ENCODE assay signal across 13 cellular contexts in genomic region chr18:24051256-24051947, GRCh38. TPM values are rescaled to one million over a fixed set of nuclear protein-coding genes. Genes with fewer than 3 reads are reported as not detected.
DNase-seq lines count a peak whose midpoint lies in the region; ATAC-seq, FAIRE-seq and TF ChIP-seq lines count a peak whose summit lies in the region.
"Had no signal": no experiment of that assay in that cellular context is flagged by ENCODE, and none has a peak within 500 bp of the region (broad histone marks: within the 10 kb centered on the region; RNA-seq: fewer than 3 reads in every experiment).

No MANE protein-coding gene starts in this region.

- no peak overlapping the region for H3K27ac ChIP-seq in OCI-LY7 (ENCODE audit: low read depth, low read length, poor library complexity, severe bottlenecking)
- no peak overlapping the region for H3K27ac ChIP-seq in fibroblast of lung (ENCODE audit: insufficient read depth, low read length)

- CTCF ChIA-PET in OCI-LY7 (lab: Charles Lee; ENCODE audit: unreplicated experiment), result no interaction called here

- BruUV-seq in OCI-LY7 (replicated peaks; lab: Mats Ljungman, UMichigan), result no TSS peak

- H3K4me1 ChIP-seq in OCI-LY7 (ENCODE audit: insufficient read depth, low read length, poor library complexity, severe bottlenecking), result peaks cover 23% of the 10 kb centered on the region
- H3K4me1 ChIP-seq in fibroblast of lung (ENCODE audit: control insufficient read depth, extremely low read depth, insufficient read depth, low read length), result peaks cover 10% of the 10 kb centered on the region

- peak; percentile 73 for DNase-seq in A172 (ENCODE audit: low spot score)
- no peak for DNase-seq in GM19239 (ENCODE audit: insufficient read length, low spot score)
- peak; percentile 8 for DNase-seq in OCI-LY7 (ENCODE audit: low spot score)
- peak; percentile 64 to 68 for DNase-seq in fibroblast of lung (ENCODE audit: low read depth in 2 of 2)
- no peak for DNase-seq in cerebellar cortex (ENCODE audit: low spot score)
- no peak for DNase-seq in DMS153 treated with DMSO at 0.1 percent for 48 hours (lab: John Stamatoyannopoulos, UW; ENCODE audit: unreplicated experiment)
- DNase-seq in effector CD4-positive, alpha-beta T cell, result no peak
- DNase-seq: AML-193; anterior cingulate cortex; immature natural killer cell; MG63; stimulated activated CD4-positive, alpha-beta T cell treated with anti-CD3 and anti-CD28 coated beads, Interleukin-15, amount 100 ng/mL, for 24 hours had no signal

- H4K20me1 ChIP-seq in OCI-LY7 (ENCODE audit: insufficient read depth, low read length) (peaks cover 6% of the 10 kb centered on the region; the same call in 1 of the 2 replicates), fibroblast of lung (ENCODE audit: control insufficient read depth, extremely low read depth, insufficient read depth, low read length) (no peaks in the 10 kb centered on the region)

- no peak overlapping the region for H2AFZ ChIP-seq in OCI-LY7 (ENCODE audit: low read length)
- H2AFZ ChIP-seq in fibroblast of lung (ENCODE audit: low read length), result no peak overlapping the region

- peak; percentile 84 for FAIRE-seq in GM19239 (lab: Jason Lieb, UNC)

- H3K79me2 ChIP-seq in OCI-LY7 (ENCODE audit: insufficient read depth, low read depth, low read length) (peaks cover 20% of the 10 kb centered on the region; the same call in 1 of the 2 replicates), fibroblast of lung (ENCODE audit: control insufficient read depth, insufficient read depth, low read length) (no peaks in the 10 kb centered on the region)

- no peak for TF ChIP-seq CTCF in OCI-LY7 (conservative IDR thresholded peaks at IDR 0.05; ENCODE audit: low read length)
- no peak for TF ChIP-seq CTCF in fibroblast of lung (conservative IDR thresholded peaks at IDR 0.05 in 1 of 2, IDR thresholded peaks at IDR 0.05 in 1 of 2; ENCODE audit: low read depth in 1 of 2, low read length in 2 of 2)

- intact Hi-C loops in OCI-LY7 (cut with micrococcal nuclease; ENCODE audit: unreplicated experiment), result no loop called here

- no peak overlapping the region for H3K9ac ChIP-seq in fibroblast of lung (ENCODE audit: insufficient read depth, low read length)

- POLR2A ChIA-PET in OCI-LY7 (lab: Charles Lee), result interaction anchor here (0.6 kb wide), 1 partner anchor 206 kb away, joined by 3 read pairs; no protein-coding TSS in a partner anchor

- H3K27me3 ChIP-seq in fibroblast of lung (ENCODE audit: control insufficient read depth, insufficient read depth, low read length), result no peaks in the 10 kb centered on the region
- H3K27me3 ChIP-seq: MG63 had no signal

- H3K4me2 ChIP-seq in OCI-LY7 (ENCODE audit: low read length) (no peak overlapping the region), fibroblast of lung (ENCODE audit: extremely low read depth, insufficient read depth, low read length) (peak overlapping the region; percentile 37)

- H3K9me2 ChIP-seq in OCI-LY7 (ENCODE audit: insufficient read depth, low read length), result no peaks in the 10 kb centered on the region

- ATAC-seq in HG02938 (IDR thresholded peaks at IDR 0.05; ENCODE audit: unreplicated experiment), result no peak

- H3K36me3 ChIP-seq in OCI-LY7 (ENCODE audit: insufficient read depth, low read length) (no peaks in the 10 kb centered on the region), fibroblast of lung (ENCODE audit: control insufficient read depth, insufficient read depth, low read length) (no peaks in the 10 kb centered on the region)
- H3K36me3 ChIP-seq: MG63 had no signal

- H3K4me3 ChIP-seq in OCI-LY7 (ENCODE audit: low read depth, low read length, poor library complexity, severe bottlenecking), result no peak overlapping the region
- H3K4me3 ChIP-seq in fibroblast of lung (replicated peaks in 1 of 4; ENCODE audit: control extremely low read depth in 1 of 4, insufficient read depth in 1 of 4, low read depth in 3 of 4, low read length in 4 of 4), result no peak overlapping the region
- H3K4me3 ChIP-seq: MG63 had no signal

- H3K9me3 ChIP-seq in OCI-LY7 (ENCODE audit: low read length) (no peaks in the 10 kb centered on the region), fibroblast of lung (ENCODE audit: control insufficient read depth, insufficient read depth, low read depth, low read length) (no peaks in the 10 kb centered on the region)
- H3K9me3 ChIP-seq: MG63 had no signal

RNA-seq across cellular contexts. Expression of gene TTC39C, which starts 36.8 kb away (rescaled TPM):
- 17.8 and 21.8 TPM in 2 replicates for total RNA-seq in A172 (2014; rRNA removed; shearing (Covaris generic))
- total RNA-seq in OCI-LY7 (2014; rRNA removed; shearing (Covaris generic)), result 31.4 and 33.4 TPM in 2 replicates
- 47.0 TPM in 2 replicates for total RNA-seq in OCI-LY7 (2022)
- total RNA-seq in fibroblast of lung, result 32.0 and 32.6 TPM in 2 replicates
- 15.8 and 17.7 TPM in 2 replicates for polyA plus RNA-seq in fibroblast of lung
- 11.4 and 15.7 TPM in 2 replicates for polyA plus RNA-seq in fibroblast of lung (2012)
- 7.1 and 12.3 TPM in 2 replicates for polyA minus RNA-seq in fibroblast of lung (ENCODE audit: low replicate concordance)

Comparison
In these comparisons a context has a peak if more than half of its experiments do, and no peak if none do; other contexts are left out.
1. DNase-seq: peak in A172 (single experiment), OCI-LY7 (single experiment) and fibroblast of lung (2 of 2); none in GM19239 (single experiment), cerebellar cortex (single experiment), DMS153 treated with DMSO at 0.1 percent for 48 hours (single experiment) and effector CD4-positive, alpha-beta T cell (single experiment).